8 cellular contexts compared by ENCODE assay signal in genomic region chr1:54965624-54966340, GRCh38. TPM values are rescaled to one million over a fixed set of nuclear protein-coding genes. Genes with fewer than 3 reads are reported as not detected.
DNase-seq lines count a peak whose midpoint lies in the region; ATAC-seq and TF ChIP-seq lines count a peak whose summit lies in the region.

No MANE protein-coding gene starts in this region.

- TF ChIP-seq EP300 in upper lobe of left lung (IDR thresholded peaks at IDR 0.05) = no peak

- H3K9me3 ChIP-seq in breast epithelium (no peaks in the 10 kb centered on the region), RWPE2 (ENCODE audit: severe bottlenecking) (no peaks in the 10 kb centered on the region), upper lobe of left lung (no peaks in the 10 kb centered on the region)

- POLR2A ChIA-PET in MCF 10A (lab: Yijun Ruan, JAX) = interaction anchor here (0.8 to 1.5 kb wide), 3 partner anchors 10 to 27 kb away, joined by 3 to 5 read pairs (median 4); no protein-coding TSS in a partner anchor

- 27 to 43% methylated on average over 7 of the region's 7 CpGs for WGBS in upper lobe of left lung, 2 donors

- CTCF ChIA-PET in MCF 10A (lab: Yijun Ruan, JAX) = interaction anchor here (1.3 to 2.5 kb wide), 6 partner anchors 12 to 56 kb away, joined by 3 to 14 read pairs (median 6); no protein-coding TSS in a partner anchor

- H3K27ac ChIP-seq in breast epithelium = no peak overlapping the region
- peak overlapping the region; percentile 43 for H3K27ac ChIP-seq in RWPE2 (ENCODE audit: poor library complexity, severe bottlenecking)
- H3K27ac ChIP-seq in foreskin keratinocyte = no peak overlapping the region
- H3K27ac ChIP-seq in upper lobe of left lung = peak overlapping the region in 2 of 4 donors; percentile 10 to 61

- no peaks in the 10 kb centered on the region for H3K9me3 Mint-ChIP-seq in MCF 10A (ENCODE audit: unreplicated experiment)

- peaks cover 30% of the 10 kb centered on the region for H3K4me1 Mint-ChIP-seq in MCF 10A (ENCODE audit: insufficient read depth, unreplicated experiment)

- no peak overlapping the region for H3K27ac Mint-ChIP-seq in MCF 10A (ENCODE audit: low read depth, unreplicated experiment)

- no peaks in the 10 kb centered on the region for H3K27me3 Mint-ChIP-seq in MCF 10A (ENCODE audit: insufficient read depth, unreplicated experiment)

- TF ChIP-seq CTCF in MCF 10A (IDR thresholded peaks at IDR 0.05; ENCODE audit: unreplicated experiment) = no peak
- TF ChIP-seq CTCF in breast epithelium (IDR thresholded peaks at IDR 0.05) = no peak
- TF ChIP-seq CTCF in RWPE2 (IDR thresholded peaks at IDR 0.05; ENCODE audit: poor library complexity, severe bottlenecking) = no peak
- no peak for TF ChIP-seq CTCF in foreskin keratinocyte (conservative IDR thresholded peaks at IDR 0.05)
- no peak for TF ChIP-seq CTCF in upper lobe of left lung (IDR thresholded peaks at IDR 0.05)

- H3K36me3 ChIP-seq in breast epithelium (no peaks in the 10 kb centered on the region), RWPE2 (ENCODE audit: low read depth) (no peaks in the 10 kb centered on the region), upper lobe of left lung (no peaks in the 10 kb centered on the region)

- no peaks in the 10 kb centered on the region for H3K4me1 ChIP-seq in breast epithelium
- peaks cover 31% of the 10 kb centered on the region for H3K4me1 ChIP-seq in RWPE2 (ENCODE audit: insufficient read depth, poor library complexity, severe bottlenecking)
- H3K4me1 ChIP-seq in foreskin keratinocyte = peaks cover 21% of the 10 kb centered on the region
- H3K4me1 ChIP-seq in upper lobe of left lung = peaks cover 0 to 12% (median 2%) of the 10 kb centered on the region in 4 donors

- H3K27me3 ChIP-seq in breast epithelium = no peaks in the 10 kb centered on the region
- H3K27me3 ChIP-seq in RWPE2 (ENCODE audit: insufficient read depth, poor library complexity, severe bottlenecking) = no peaks in the 10 kb centered on the region
- H3K27me3 ChIP-seq in foreskin keratinocyte = no peaks in the 10 kb centered on the region
- no peaks in the 10 kb centered on the region for H3K27me3 ChIP-seq in upper lobe of left lung

- no peak overlapping the region for H3K4me3 Mint-ChIP-seq in MCF 10A (ENCODE audit: unreplicated experiment)

- TF ChIP-seq POLR2A in breast epithelium (IDR thresholded peaks at IDR 0.05) (no peak), upper lobe of left lung (IDR thresholded peaks at IDR 0.05) (no peak)

- BruUV-seq in MCF 10A (replicated peaks; lab: Mats Ljungman, UMichigan) = no TSS peak

- intact Hi-C loops in MCF 10A (cut with micrococcal nuclease) (no loop called here), breast epithelium (cut with DNase I; ENCODE audit: low total_unique reads) (no loop called here)

- peak; percentile 81 for ATAC-seq in HG03108 (IDR thresholded peaks at IDR 0.05; ENCODE audit: unreplicated experiment)
- ATAC-seq in RWPE2 (ENCODE audit: low read depth) = peak; percentile 75
- peak; percentile 73 for ATAC-seq in foreskin keratinocyte
- ATAC-seq in upper lobe of left lung (ENCODE audit: low FRiP score in 2 of 2) = peak; percentile 53 to 65
- ATAC-seq in GM18517 (IDR thresholded peaks at IDR 0.05; ENCODE audit: unreplicated experiment) = no peak

- DNase-seq in MCF 10A (ENCODE audit: unreplicated experiment) (peak; percentile 82), breast epithelium (ENCODE audit: low spot score in 2 of 2) (no peak), RWPE2 (ENCODE audit: low spot score) (no peak), foreskin keratinocyte (peak in 1 of 2 donors; percentile 65), upper lobe of left lung (peak in 1 of 2 donors; percentile 76)
- DNase-seq in stimulated activated naive CD4-positive, alpha-beta T cell treated with Interleukin-2 at 50 U/mL for 16 hours (lab: John Stamatoyannopoulos, UW) = no peak

- no peaks in the 10 kb centered on the region for H3K36me3 Mint-ChIP-seq in MCF 10A (ENCODE audit: insufficient read depth, unreplicated experiment)

- no peak overlapping the region for H3K4me3 ChIP-seq in breast epithelium
- H3K4me3 ChIP-seq in RWPE2 (ENCODE audit: severe bottlenecking) = no peak overlapping the region
- H3K4me3 ChIP-seq in upper lobe of left lung = no peak overlapping the region

RNA-seq across cellular contexts. Expression of gene TMEM61, which starts 14.6 kb away (rescaled TPM):
- 0.39 TPM in 1 of 2 replicates, not detected in the other for total RNA-seq in MCF 10A (2022)
- total RNA-seq in breast epithelium = 1 to 10 TPM in 2 of 3 donors, under 1 TPM in 1; 0.32 to 8.3 (median 7.5) TPM
- 1.4 and 1.5 TPM in 2 replicates for total RNA-seq in foreskin keratinocyte
- polyA plus RNA-seq in foreskin keratinocyte = 1.8 and 1.9 TPM in 2 replicates
- 1 to 10 TPM in 5 of 6 donors, not detected in 1; 2.3 to 8.1 (median 2.9) TPM for total RNA-seq in upper lobe of left lung

RNA-seq across cellular contexts. Expression of gene BSND, which starts 33.0 kb away (rescaled TPM):
- total RNA-seq in MCF 10A (2022) = not detected in 2 replicates
- total RNA-seq in breast epithelium = under 1 TPM in 2 of 3 donors, not detected in 1; under 0.01 to 0.15 TPM
- not detected in 2 replicates for total RNA-seq in foreskin keratinocyte
- polyA plus RNA-seq in foreskin keratinocyte = not detected in 2 replicates
- total RNA-seq in upper lobe of left lung = under 1 TPM in 2 of 6 donors, not detected in 4; under 0.01 to 0.10 TPM
